ENCODE assay signal across 1 cellular context in the genomic region with DNA sequence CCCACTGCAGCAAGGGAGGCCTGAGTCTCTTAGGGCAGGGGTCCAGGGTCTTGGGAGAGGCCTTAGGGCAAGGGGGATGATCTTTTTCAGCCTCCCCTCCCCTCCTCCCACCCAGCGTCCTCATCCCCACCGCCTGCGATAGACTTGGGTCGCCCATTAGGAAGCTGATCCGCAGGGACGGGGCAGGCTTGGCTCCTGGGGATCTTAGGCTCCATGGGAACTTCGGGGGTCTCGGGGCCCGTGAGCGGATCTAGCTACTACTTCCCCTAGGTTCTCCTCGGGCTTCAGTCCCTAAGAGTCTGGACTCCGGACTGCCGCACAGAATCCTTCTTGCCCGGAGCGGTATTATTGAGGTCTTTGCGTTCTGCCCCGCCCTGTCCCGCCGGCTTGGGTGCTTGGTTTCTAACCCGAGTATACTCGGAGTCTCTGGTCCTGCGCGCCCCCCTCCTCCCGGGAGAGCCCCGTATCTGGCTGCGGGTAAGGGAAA.
TF ChIP-seq lines count a peak whose summit lies in the region.

No MANE protein-coding gene starts in this region.

TF ChIP-seq in K562, 482 proteins besides CTCF, POLR2A, EP300 and RAD21:
- TF ChIP-seq ZBTB33 (CRISPR knock-in tag; IDR thresholded peaks at IDR 0.05) (peak; percentile 50; the same call in 1 of the 2 replicates), EP400 (IDR thresholded peaks at IDR 0.05) (peak; percentile 15; the same call in 1 of the 2 replicates), STAT5B (CRISPR knock-in tag; IDR thresholded peaks at IDR 0.05) (no peak), CBFA2T2 (conservative IDR thresholded peaks at IDR 0.05) (no peak), PTRF (tag; IDR thresholded peaks at IDR 0.05) (no peak), ETV1 (tag; conservative IDR thresholded peaks at IDR 0.05; ENCODE audit: low read depth) (no peak)
- TF ChIP-seq, protein P1, sequence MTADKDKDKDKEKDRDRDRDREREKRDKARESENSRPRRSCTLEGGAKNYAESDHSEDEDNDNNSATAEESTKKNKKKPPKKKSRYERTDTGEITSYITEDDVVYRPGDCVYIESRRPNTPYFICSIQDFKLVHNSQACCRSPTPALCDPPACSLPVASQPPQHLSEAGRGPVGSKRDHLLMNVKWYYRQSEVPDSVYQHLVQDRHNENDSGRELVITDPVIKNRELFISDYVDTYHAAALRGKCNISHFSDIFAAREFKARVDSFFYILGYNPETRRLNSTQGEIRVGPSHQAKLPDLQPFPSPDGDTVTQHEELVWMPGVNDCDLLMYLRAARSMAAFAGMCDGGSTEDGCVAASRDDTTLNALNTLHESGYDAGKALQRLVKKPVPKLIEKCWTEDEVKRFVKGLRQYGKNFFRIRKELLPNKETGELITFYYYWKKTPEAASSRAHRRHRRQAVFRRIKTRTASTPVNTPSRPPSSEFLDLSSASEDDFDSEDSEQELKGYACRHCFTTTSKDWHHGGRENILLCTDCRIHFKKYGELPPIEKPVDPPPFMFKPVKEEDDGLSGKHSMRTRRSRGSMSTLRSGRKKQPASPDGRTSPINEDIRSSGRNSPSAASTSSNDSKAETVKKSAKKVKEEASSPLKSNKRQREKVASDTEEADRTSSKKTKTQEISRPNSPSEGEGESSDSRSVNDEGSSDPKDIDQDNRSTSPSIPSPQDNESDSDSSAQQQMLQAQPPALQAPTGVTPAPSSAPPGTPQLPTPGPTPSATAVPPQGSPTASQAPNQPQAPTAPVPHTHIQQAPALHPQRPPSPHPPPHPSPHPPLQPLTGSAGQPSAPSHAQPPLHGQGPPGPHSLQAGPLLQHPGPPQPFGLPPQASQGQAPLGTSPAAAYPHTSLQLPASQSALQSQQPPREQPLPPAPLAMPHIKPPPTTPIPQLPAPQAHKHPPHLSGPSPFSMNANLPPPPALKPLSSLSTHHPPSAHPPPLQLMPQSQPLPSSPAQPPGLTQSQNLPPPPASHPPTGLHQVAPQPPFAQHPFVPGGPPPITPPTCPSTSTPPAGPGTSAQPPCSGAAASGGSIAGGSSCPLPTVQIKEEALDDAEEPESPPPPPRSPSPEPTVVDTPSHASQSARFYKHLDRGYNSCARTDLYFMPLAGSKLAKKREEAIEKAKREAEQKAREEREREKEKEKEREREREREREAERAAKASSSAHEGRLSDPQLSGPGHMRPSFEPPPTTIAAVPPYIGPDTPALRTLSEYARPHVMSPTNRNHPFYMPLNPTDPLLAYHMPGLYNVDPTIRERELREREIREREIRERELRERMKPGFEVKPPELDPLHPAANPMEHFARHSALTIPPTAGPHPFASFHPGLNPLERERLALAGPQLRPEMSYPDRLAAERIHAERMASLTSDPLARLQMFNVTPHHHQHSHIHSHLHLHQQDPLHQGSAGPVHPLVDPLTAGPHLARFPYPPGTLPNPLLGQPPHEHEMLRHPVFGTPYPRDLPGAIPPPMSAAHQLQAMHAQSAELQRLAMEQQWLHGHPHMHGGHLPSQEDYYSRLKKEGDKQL (CRISPR knock-in tag; IDR thresholded peaks at IDR 0.05; ENCODE audit: borderline replicate concordance), result no peak
